Comparison of ENCODE assay signal across 8 cellular contexts in genomic region chr1:156282479-156283222, GRCh38. TPM values are rescaled to one million over a fixed set of nuclear protein-coding genes. Genes with fewer than 3 reads are reported as not detected.
DNase-seq lines count a peak whose midpoint lies in the region; ATAC-seq and TF ChIP-seq lines count a peak whose summit lies in the region.

TSS of gene SMG5 (minus strand) at chr1:156282825. CDS start at chr1:156282680, 145 bp downstream.

- peaks cover 37% of the 10 kb centered on the region for H3K4me1 Mint-ChIP-seq in activated naive CD8-positive, alpha-beta T cell treated with anti-CD3 and anti-CD28 coated beads, Interleukin-2, amount 50 U/mL, for 24 hours

- H3K9ac ChIP-seq in parathyroid adenoma = peak within 1 kb of the TSS; percentile 76

- H3K27ac ChIP-seq in parathyroid adenoma (peak within 1 kb of the TSS; percentile 78), tibial nerve (peak within 1 kb of the TSS; percentile 55 to 92 (median 90))

- no peaks in the 10 kb centered on the region for H3K36me3 ChIP-seq in parathyroid adenoma (ENCODE audit: control insufficient read depth, insufficient read depth, low read length)
- peaks cover 0 to 31% (median 8%) of the 10 kb centered on the region in 3 donors for H3K36me3 ChIP-seq in tibial nerve

- 0 to 1% methylated on average over 39 to 47 of the region's 50 CpGs for WGBS in tibial nerve, 2 donors

- TF ChIP-seq CTCF in GM12865 (IDR thresholded peaks at IDR 0.05; ENCODE audit: insufficient read depth, low read depth, low read length, missing control alignments) (no peak), parathyroid adenoma (IDR thresholded peaks at IDR 0.05) (no peak), tibial nerve (IDR thresholded peaks at IDR 0.05) (peak in 1 of 5 experiments; percentile 39)

- H3K27me3 ChIP-seq in parathyroid adenoma (ENCODE audit: control insufficient read depth, insufficient read depth, low read length) (no peaks in the 10 kb centered on the region), tibial nerve (no peaks in the 10 kb centered on the region)

- H3K9me3 Mint-ChIP-seq in activated naive CD8-positive, alpha-beta T cell treated with anti-CD3 and anti-CD28 coated beads, Interleukin-2, amount 50 U/mL, for 24 hours = no peaks in the 10 kb centered on the region

- intact Hi-C loops in Right ventricle myocardium superior (cut with DNase I) = no loop called here

- peak; percentile 81 for ATAC-seq in HG02763 (IDR thresholded peaks at IDR 0.05; ENCODE audit: unreplicated experiment)
- peak; percentile 86 for ATAC-seq in activated naive CD8-positive, alpha-beta T cell treated with anti-CD3 and anti-CD28 coated beads, Interleukin-2, amount 50 U/mL, for 24 hours
- ATAC-seq in Right ventricle myocardium superior (ENCODE audit: poor library complexity) = peak; percentile 96

- peak within 1 kb of the TSS; percentile 90 for H3K27ac Mint-ChIP-seq in activated naive CD8-positive, alpha-beta T cell treated with anti-CD3 and anti-CD28 coated beads, Interleukin-2, amount 50 U/mL, for 24 hours

- H3K9me3 ChIP-seq in parathyroid adenoma (ENCODE audit: control insufficient read depth, low read length) = no peaks in the 10 kb centered on the region
- no peaks in the 10 kb centered on the region for H3K9me3 ChIP-seq in tibial nerve

- peak within 1 kb of the TSS; percentile 95 for H3K4me3 Mint-ChIP-seq in activated naive CD8-positive, alpha-beta T cell treated with anti-CD3 and anti-CD28 coated beads, Interleukin-2, amount 50 U/mL, for 24 hours

- H3K4me1 ChIP-seq in parathyroid adenoma (peaks cover 9% of the 10 kb centered on the region), tibial nerve (peaks cover 0 to 47% (median 16%) of the 10 kb centered on the region in 4 donors)

- H2AFZ ChIP-seq in parathyroid adenoma = peak within 1 kb of the TSS; percentile 77

- peak within 1 kb of the TSS; percentile 76 for H3K4me3 ChIP-seq in GM12865 (ENCODE audit: low read depth, low read length)
- H3K4me3 ChIP-seq in parathyroid adenoma (ENCODE audit: low read depth, low read length) = peak within 1 kb of the TSS; percentile 92
- peak within 1 kb of the TSS; percentile 65 to 94 (median 78) for H3K4me3 ChIP-seq in tibial nerve

- no peaks in the 10 kb centered on the region for H3K27me3 Mint-ChIP-seq in activated naive CD8-positive, alpha-beta T cell treated with anti-CD3 and anti-CD28 coated beads, Interleukin-2, amount 50 U/mL, for 24 hours

- peak; percentile 87 to 94 for TF ChIP-seq EP300 in tibial nerve (IDR thresholded peaks at IDR 0.05)

- no peaks in the 10 kb centered on the region for H3K79me2 ChIP-seq in parathyroid adenoma

- DNase-seq in GM12865 (ENCODE audit: low read depth) (peak; percentile 99), NCI-H1417 treated with DMSO at 0.1 percent for 48 hours (lab: John Stamatoyannopoulos, UW) (peak; percentile 92), SW480 (ENCODE audit: low spot score) (peak; percentile 98), Right ventricle myocardium superior (peak; percentile 97), tibial nerve (ENCODE audit: low spot score in 2 of 2) (peak; percentile 91 to 93)
- peak; percentile 96 for DNase-seq in activated naive CD8-positive, alpha-beta T cell treated with anti-CD3 and anti-CD28 coated beads, Interleukin-2, amount 50 U/mL, for 24 hours

- peaks cover 29% of the 10 kb centered on the region for H3K36me3 Mint-ChIP-seq in activated naive CD8-positive, alpha-beta T cell treated with anti-CD3 and anti-CD28 coated beads, Interleukin-2, amount 50 U/mL, for 24 hours (ENCODE audit: low read depth)

- H3K4me2 ChIP-seq in parathyroid adenoma (ENCODE audit: low read length) = peak within 1 kb of the TSS; percentile 94

- TF ChIP-seq POLR2A in tibial nerve (IDR thresholded peaks at IDR 0.05) = peak; percentile 59 to 83

RNA-seq across cellular contexts. Expression of gene SMG5, which starts in this region (rescaled TPM):
- total RNA-seq in Right ventricle myocardium superior (82.4 TPM), tibial nerve (10 to 100 TPM; 58.0 to 85.8 (median 67.5) TPM)

Comparison
In these comparisons a context has a peak if more than half of its experiments do, and no peak if none do; other contexts are left out.
1. Peak in every context shown above with its lines: DNase-seq, ATAC-seq, H3K4me3 ChIP-seq and H3K27ac ChIP-seq.